In genomic region chr7:100022621-100023020, GRCh38 we compare ENCODE assay signal across 16 cellular contexts. TPM values are rescaled to one million over a fixed set of nuclear protein-coding genes. Genes with fewer than 3 reads are reported as not detected.
DNase-seq lines count a peak whose midpoint lies in the region; ATAC-seq and TF ChIP-seq lines count a peak whose summit lies in the region.
"Had no signal": no experiment of that assay in that cellular context is flagged by ENCODE, and none has a peak within 500 bp of the region (broad histone marks: within the 10 kb centered on the region; RNA-seq: fewer than 3 reads in every experiment).

No MANE protein-coding gene starts in this region.

- TF ChIP-seq CTCF in left ventricle myocardium inferior (IDR thresholded peaks at IDR 0.05; ENCODE audit: borderline replicate concordance) (no peak), mammary epithelial cell (conservative IDR thresholded peaks at IDR 0.05 in 1 of 2, IDR thresholded peaks at IDR 0.05 in 1 of 2; ENCODE audit: extremely low read depth in 1 of 2, insufficient read depth in 1 of 2, low read depth in 1 of 2, low read length in 2 of 2) (no peak), mesothelial cell of epicardium (IDR thresholded peaks at IDR 0.05; ENCODE audit: unreplicated experiment) (no peak), vagina (IDR thresholded peaks at IDR 0.05) (no peak), HFFc6 (IDR thresholded peaks at IDR 0.05) (no peak)

- H3K36me3 ChIP-seq in left ventricle myocardium inferior: peaks cover 50% of the 10 kb centered on the region
- peaks cover 32% of the 10 kb centered on the region for H3K36me3 ChIP-seq in mammary epithelial cell (ENCODE audit: insufficient read depth, low read length)
- H3K36me3 ChIP-seq in vagina: peaks cover 0 to 37% of the 10 kb centered on the region in 2 donors

- no peak overlapping the region for H3K27ac ChIP-seq in left ventricle myocardium inferior (replicated peaks)
- H3K27ac ChIP-seq in mammary epithelial cell (ENCODE audit: insufficient read depth, low read depth, low read length): no peak overlapping the region
- H3K27ac ChIP-seq in vagina: peak overlapping the region; percentile 39

- in situ Hi-C loops in mammary epithelial cell (cut with MboI; ENCODE audit: low sequenced_read_pairs in 2 of 2): no loop called here

- no peak overlapping the region for H3K4me2 ChIP-seq in mammary epithelial cell (ENCODE audit: insufficient read depth, low read depth, low read length)

- BruUV-seq in mammary epithelial cell (replicated peaks; lab: Mats Ljungman, UMichigan): no TSS peak

- H3K9me3 Mint-ChIP-seq in mesothelial cell of epicardium (no peaks in the 10 kb centered on the region), HFFc6 (no peaks in the 10 kb centered on the region)
- H3K9me3 Mint-ChIP-seq: activated naive CD4-positive, alpha-beta T cell treated with anti-CD3 and anti-CD28 coated beads, Interleukin-2, amount 10 ng/mL, durations not matched to agents 7 days and 5 days had no signal

- no peak overlapping the region for H3K4me3 ChIP-seq in left ventricle myocardium inferior
- H3K4me3 ChIP-seq in mammary epithelial cell (replicated peaks in 1 of 3; ENCODE audit: insufficient read depth in 1 of 3, low read depth in 2 of 3, low read length in 3 of 3): no peak overlapping the region
- no peak overlapping the region for H3K4me3 ChIP-seq in vagina
- H3K4me3 ChIP-seq: esophagus muscularis mucosa had no signal

- no peak for TF ChIP-seq POLR2A in vagina (IDR thresholded peaks at IDR 0.05)

- H3K27me3 Mint-ChIP-seq in mesothelial cell of epicardium (ENCODE audit: low read depth) (no peaks in the 10 kb centered on the region), HFFc6 (ENCODE audit: insufficient read depth) (no peaks in the 10 kb centered on the region; the same call in none of the 2 replicates)
- H3K27me3 Mint-ChIP-seq: activated naive CD4-positive, alpha-beta T cell treated with anti-CD3 and anti-CD28 coated beads, Interleukin-2, amount 10 ng/mL, durations not matched to agents 7 days and 5 days had no signal

- H3K4me1 ChIP-seq in left ventricle myocardium inferior (peaks cover 36% of the 10 kb centered on the region), mammary epithelial cell (ENCODE audit: insufficient read depth, low read length) (peaks cover 20% of the 10 kb centered on the region), vagina (peaks cover 32% of the 10 kb centered on the region)

- WGBS in mammary epithelial cell (ENCODE audit: low coverage, missing lambda C conversion rate): 78% methylated on average over 5 of the region's 5 CpGs

- H2AFZ ChIP-seq in mammary epithelial cell (ENCODE audit: low read depth, low read length): no peak overlapping the region

- peaks cover 22% of the 10 kb centered on the region for H3K4me1 Mint-ChIP-seq in mesothelial cell of epicardium
- H3K4me1 Mint-ChIP-seq in HFFc6 (ENCODE audit: low read depth): peaks cover 32% of the 10 kb centered on the region

- dilution Hi-C loops in mammary epithelial cell (cut with HindIII; ENCODE audit: low sequenced_read_pairs): no loop called here

- H3K9me3 ChIP-seq in left ventricle myocardium inferior (replicated peaks) (no peaks in the 10 kb centered on the region), mammary epithelial cell (replicated peaks; ENCODE audit: insufficient read depth, low read length) (no peaks in the 10 kb centered on the region), vagina (no peaks in the 10 kb centered on the region)
- H3K9me3 ChIP-seq: esophagus muscularis mucosa had no signal

- H3K27ac Mint-ChIP-seq in mesothelial cell of epicardium: peak overlapping the region; percentile 67
- H3K27ac Mint-ChIP-seq in HFFc6: no peak overlapping the region
- H3K27ac Mint-ChIP-seq: activated CD8-positive, alpha-beta T cell treated with anti-CD3 and anti-CD28 coated beads, Interleukin-2, amount 10 ng/mL, durations not matched to agents 7 days and 5 days; activated naive CD4-positive, alpha-beta T cell treated with anti-CD3 and anti-CD28 coated beads, Interleukin-2, amount 10 ng/mL, durations not matched to agents 7 days and 5 days had no signal

- H3K79me2 ChIP-seq in mammary epithelial cell (ENCODE audit: insufficient read depth, low read length): peaks cover 72% of the 10 kb centered on the region

- H3K27me3 ChIP-seq in left ventricle myocardium inferior (ENCODE audit: low read depth) (no peaks in the 10 kb centered on the region), mammary epithelial cell (ENCODE audit: insufficient read depth, low read length) (no peaks in the 10 kb centered on the region), vagina (no peaks in the 10 kb centered on the region)
- H3K27me3 ChIP-seq: esophagus muscularis mucosa had no signal

- H3K9ac ChIP-seq in mammary epithelial cell (ENCODE audit: insufficient read depth, low read length): no peak overlapping the region

- intact Hi-C loops in Right ventricle myocardium superior (cut with DNase I) (no loop called here), left ventricle myocardium inferior (cut with micrococcal nuclease) (no loop called here), mammary epithelial cell (cut with micrococcal nuclease) (no loop called here), vagina (cut with DNase I) (no loop called here)

- no peak for DNase-seq in Right ventricle myocardium superior
- DNase-seq in left ventricle myocardium inferior: no peak
- DNase-seq in mammary epithelial cell: peak; percentile 55
- peak in 1 of 2 experiments; percentile 42 for DNase-seq in mesothelial cell of epicardium (ENCODE audit: low spot score in 2 of 2, unreplicated experiment in 2 of 2)
- DNase-seq in vagina (ENCODE audit: extremely low spot score in 2 of 2): no peak
- DNase-seq in NCI-H1105 (lab: John Stamatoyannopoulos, UW): no peak
- no peak for DNase-seq in HFFc6
- DNase-seq: activated CD8-positive, alpha-beta T cell treated with anti-CD3 and anti-CD28 coated beads, Interleukin-2, amount 10 ng/mL, durations not matched to agents 7 days and 5 days; activated naive CD4-positive, alpha-beta T cell treated with anti-CD3 and anti-CD28 coated beads, Interleukin-2, amount 10 ng/mL, durations not matched to agents 7 days and 5 days; DMS79; NCI-H1436; NCI-H526 treated with DMSO at 0.1 percent for 48 hours; SHP77 had no signal

- ATAC-seq in Right ventricle myocardium superior (ENCODE audit: poor library complexity) (peak; percentile 43), GM18520 (IDR thresholded peaks at IDR 0.05; ENCODE audit: unreplicated experiment) (no peak)
- ATAC-seq: activated CD8-positive, alpha-beta T cell treated with anti-CD3 and anti-CD28 coated beads, Interleukin-2, amount 10 ng/mL, durations not matched to agents 7 days and 5 days had no signal

- H3K4me3 Mint-ChIP-seq in mesothelial cell of epicardium (no peak overlapping the region), HFFc6 (no peak overlapping the region)
- H3K4me3 Mint-ChIP-seq: activated CD8-positive, alpha-beta T cell treated with anti-CD3 and anti-CD28 coated beads, Interleukin-2, amount 10 ng/mL, durations not matched to agents 7 days and 5 days; activated naive CD4-positive, alpha-beta T cell treated with anti-CD3 and anti-CD28 coated beads, Interleukin-2, amount 10 ng/mL, durations not matched to agents 7 days and 5 days had no signal

- H3K36me3 Mint-ChIP-seq in mesothelial cell of epicardium (peaks cover 25% of the 10 kb centered on the region), HFFc6 (ENCODE audit: low read depth) (peaks cover 28% of the 10 kb centered on the region)

- no peaks in the 10 kb centered on the region for H4K20me1 ChIP-seq in mammary epithelial cell (ENCODE audit: insufficient read depth, low read length)

- CTCF ChIA-PET in mammary epithelial cell (lab: Charles Lee; ENCODE audit: low non-redundant PET): no interaction called here

RNA-seq across cellular contexts. Expression of gene ZKSCAN1, which starts 7.2 kb away (rescaled TPM):
- total RNA-seq in Right ventricle myocardium superior: 30.3 TPM
- 37.1 TPM for total RNA-seq in left ventricle myocardium inferior
- total RNA-seq in mammary epithelial cell: 10 to 100 TPM; 42.7 to 80.8 TPM
- 15.2 TPM for polyA plus RNA-seq in mammary epithelial cell
- 72.0 TPM for polyA minus RNA-seq in mammary epithelial cell
- 143 to 149 TPM (median 143 TPM) in 3 replicates for total RNA-seq in mesothelial cell of epicardium
- total RNA-seq in vagina: 36.6 TPM
- total RNA-seq in HFFc6 (2021; fragmentation: NEBNext Ultra II Directional; extraction: Animal tissue kit (Norgen Biotek cat#: 25700)): 10 to 100 TPM; 55.9 to 77.4 (median 63.1) TPM

RNA-seq across cellular contexts. Expression of gene ZSCAN21, which starts 27.0 kb away (rescaled TPM):
- 6.9 TPM for total RNA-seq in Right ventricle myocardium superior
- 6.4 TPM for total RNA-seq in left ventricle myocardium inferior
- total RNA-seq in mammary epithelial cell: 10 to 100 TPM; 10.8 to 15.0 TPM
- 7.9 TPM for polyA plus RNA-seq in mammary epithelial cell
- polyA minus RNA-seq in mammary epithelial cell: 2.7 TPM
- 17.0 to 17.6 TPM (median 17.4 TPM) in 3 replicates for total RNA-seq in mesothelial cell of epicardium
- 19.9 TPM for total RNA-seq in vagina
- 1 to 10 TPM; 8.2 to 9.8 (median 9.2) TPM for total RNA-seq in HFFc6 (2021; fragmentation: NEBNext Ultra II Directional; extraction: Animal tissue kit (Norgen Biotek cat#: 25700))

RNA-seq across cellular contexts. Expression of gene AZGP1, which starts 46.8 kb away (rescaled TPM):
- total RNA-seq in Right ventricle myocardium superior: 113 TPM
- 85.5 TPM for total RNA-seq in left ventricle myocardium inferior
- 1 to 10 TPM in 1 of 2 donors, not detected in 1; 9.3 TPM for total RNA-seq in mammary epithelial cell
- polyA plus RNA-seq in mammary epithelial cell: 0.14 TPM
- polyA minus RNA-seq in mammary epithelial cell: not detected
- 0.27 to 0.56 TPM in 2 of 3 replicates, not detected in the other for total RNA-seq in mesothelial cell of epicardium
- 2.7 TPM for total RNA-seq in vagina
- not detected for total RNA-seq in HFFc6 (2021; fragmentation: NEBNext Ultra II Directional; extraction: Animal tissue kit (Norgen Biotek cat#: 25700))
- total RNA-seq: activated CD8-positive, alpha-beta T cell treated with anti-CD3 and anti-CD28 coated beads, Interleukin-2, amount 10 ng/mL, durations not matched to agents 7 days and 5 days; osteoblast had no signal

RNA-seq across cellular contexts. Expression of gene ZNF3, which starts 58.9 kb away (rescaled TPM):
- 12.0 TPM for total RNA-seq in Right ventricle myocardium superior
- total RNA-seq in left ventricle myocardium inferior: 12.9 TPM
- total RNA-seq in mammary epithelial cell: 10 to 100 TPM; 22.6 to 28.7 TPM
- polyA plus RNA-seq in mammary epithelial cell: 12.4 TPM
- polyA minus RNA-seq in mammary epithelial cell: 14.2 TPM
- total RNA-seq in mesothelial cell of epicardium: 78.6 to 85.9 TPM (median 81.1 TPM) in 3 replicates
- total RNA-seq in vagina: 16.7 TPM
- total RNA-seq in HFFc6 (2021; fragmentation: NEBNext Ultra II Directional; extraction: Animal tissue kit (Norgen Biotek cat#: 25700)): 10 to 100 TPM; 16.5 to 19.4 (median 18.3) TPM
